In the genomic region with DNA sequence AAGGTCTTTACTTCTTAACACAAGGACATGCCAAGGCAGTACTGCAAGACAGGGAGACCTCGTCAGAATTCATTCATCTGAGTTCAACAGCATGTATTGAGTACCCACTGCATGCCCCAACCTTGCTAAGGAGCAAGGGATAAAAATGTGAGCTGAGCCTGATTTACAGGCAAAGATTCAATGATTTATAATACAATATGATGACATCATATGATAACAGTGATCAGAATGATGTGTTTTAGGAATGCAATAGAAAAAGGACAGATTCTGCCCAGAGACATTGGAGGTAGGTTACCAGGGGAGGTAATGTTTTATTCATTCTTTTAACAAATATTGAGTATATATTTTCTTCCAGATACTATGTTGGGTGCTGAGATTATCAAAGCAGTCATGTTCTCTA, we compare ENCODE assay signal across 11 cellular contexts.
"Had no signal": no experiment of that assay in that cellular context is flagged by ENCODE, and none has a peak within 500 bp of the region (broad histone marks: within the 10 kb centered on the region; RNA-seq: fewer than 3 reads in every experiment).

No MANE protein-coding gene starts in this region.

- FAIRE-seq: H1, H54 had no signal

- H3K9me3 Mint-ChIP-seq: GM23338, H9, HFFc6 had no signal

- H3K9me3 ChIP-seq: HAP-1 had no signal

- H2AFZ ChIP-seq: GM23248, GM23338 had no signal

- H3K4me3 ChIP-seq: GM23248, GM23338, HAP-1 had no signal

- H3K9ac ChIP-seq: GM23248 had no signal

- ATAC-seq: GM23338, HCT116 had no signal

- DNase-seq: GM23248, GOT3, H7, H9, HCEC 1CT, HFFc6 had no signal

- H3K4me2 ChIP-seq: GM23338 had no signal

- H3K36me3 ChIP-seq: HAP-1 had no signal

- H3K4me3 Mint-ChIP-seq: GM23338, H9, HFFc6 had no signal

- H3K27ac Mint-ChIP-seq: GM23338, H9, HFFc6 had no signal

- H3K27ac ChIP-seq: GM23248 had no signal
